ENCODE assay signal across 11 cellular contexts in genomic region chr11:35163209-35163608, GRCh38. TPM values are rescaled to one million over a fixed set of nuclear protein-coding genes. Genes with fewer than 3 reads are reported as not detected.
DNase-seq lines count a peak whose midpoint lies in the region; ATAC-seq, FAIRE-seq and TF ChIP-seq lines count a peak whose summit lies in the region.
"Had no signal": no experiment of that assay in that cellular context is flagged by ENCODE, and none has a peak within 500 bp of the region (broad histone marks: within the 10 kb centered on the region; RNA-seq: fewer than 3 reads in every experiment).

No MANE protein-coding gene starts in this region.

- FAIRE-seq in GM12892 (lab: Jason Lieb, UNC) = no peak

- H3K4me3 Mint-ChIP-seq in stimulated activated naive CD8-positive, alpha-beta T cell treated with anti-CD3 and anti-CD28 coated beads, Interleukin-15, Interleukin-2, amounts not matched to agents 100 ng/mL and 50 ng/mL, for 24 hours = peak overlapping the region; percentile 72
- no peak overlapping the region for H3K4me3 Mint-ChIP-seq in stimulated activated naive CD8-positive, alpha-beta T cell treated with anti-CD3 and anti-CD28 coated beads, Interleukin-15, amount 100 ng/mL, for 72 hours
- no peak overlapping the region for H3K4me3 Mint-ChIP-seq in activated CD4-positive, alpha-beta memory T cell treated with anti-CD3 and anti-CD28 coated beads, Interleukin-2, amount 10 ng/mL, durations not matched to agents 7 days and 5 days
- H3K4me3 Mint-ChIP-seq: neural crest cell had no signal

- H3K36me3 Mint-ChIP-seq in stimulated activated naive CD8-positive, alpha-beta T cell treated with anti-CD3 and anti-CD28 coated beads, Interleukin-15, Interleukin-2, amounts not matched to agents 100 ng/mL and 50 ng/mL, for 24 hours (ENCODE audit: low read depth) = peaks cover 72% of the 10 kb centered on the region
- H3K36me3 Mint-ChIP-seq in activated CD4-positive, alpha-beta memory T cell treated with anti-CD3 and anti-CD28 coated beads, Interleukin-2, amount 10 ng/mL, durations not matched to agents 7 days and 5 days (ENCODE audit: low read depth) = peaks cover 73% of the 10 kb centered on the region

- no peaks in the 10 kb centered on the region for H3K27me3 Mint-ChIP-seq in stimulated activated naive CD8-positive, alpha-beta T cell treated with anti-CD3 and anti-CD28 coated beads, Interleukin-15, Interleukin-2, amounts not matched to agents 100 ng/mL and 50 ng/mL, for 24 hours
- H3K27me3 Mint-ChIP-seq in stimulated activated naive CD8-positive, alpha-beta T cell treated with anti-CD3 and anti-CD28 coated beads, Interleukin-15, amount 100 ng/mL, for 72 hours = no peaks in the 10 kb centered on the region
- no peaks in the 10 kb centered on the region for H3K27me3 Mint-ChIP-seq in activated CD4-positive, alpha-beta memory T cell treated with anti-CD3 and anti-CD28 coated beads, Interleukin-2, amount 10 ng/mL, durations not matched to agents 7 days and 5 days

- no peaks in the 10 kb centered on the region for H3K9me3 Mint-ChIP-seq in stimulated activated naive CD8-positive, alpha-beta T cell treated with anti-CD3 and anti-CD28 coated beads, Interleukin-15, Interleukin-2, amounts not matched to agents 100 ng/mL and 50 ng/mL, for 24 hours
- no peaks in the 10 kb centered on the region for H3K9me3 Mint-ChIP-seq in stimulated activated naive CD8-positive, alpha-beta T cell treated with anti-CD3 and anti-CD28 coated beads, Interleukin-15, amount 100 ng/mL, for 72 hours
- no peaks in the 10 kb centered on the region for H3K9me3 Mint-ChIP-seq in activated CD4-positive, alpha-beta memory T cell treated with anti-CD3 and anti-CD28 coated beads, Interleukin-2, amount 10 ng/mL, durations not matched to agents 7 days and 5 days
- H3K9me3 Mint-ChIP-seq: neural crest cell had no signal

- no peak for TF ChIP-seq POLR2A in GM12892 (IDR thresholded peaks at IDR 0.05; ENCODE audit: low read depth, low read length)

- DNase-seq in stimulated activated naive CD8-positive, alpha-beta T cell treated with anti-CD3 and anti-CD28 coated beads, Interleukin-15, amount 100 ng/mL, for 72 hours = no peak
- DNase-seq in activated CD4-positive, alpha-beta memory T cell treated with anti-CD3 and anti-CD28 coated beads, Interleukin-2, amount 10 ng/mL, durations not matched to agents 7 days and 5 days = no peak
- peak; percentile 98 for DNase-seq in kidney tubule cell (ENCODE audit: low spot score)
- no peak for DNase-seq in iPS-NIHi7 (ENCODE audit: extremely low spot score)
- no peak for DNase-seq in GM12892 (ENCODE audit: insufficient read length)
- no peak for DNase-seq in D341Med (ENCODE audit: low spot score)
- DNase-seq: NCI-H1092, SHP77 had no signal

- peaks cover 100% of the 10 kb centered on the region for H3K4me1 Mint-ChIP-seq in stimulated activated naive CD8-positive, alpha-beta T cell treated with anti-CD3 and anti-CD28 coated beads, Interleukin-15, Interleukin-2, amounts not matched to agents 100 ng/mL and 50 ng/mL, for 24 hours (ENCODE audit: low read depth)
- H3K4me1 Mint-ChIP-seq in stimulated activated naive CD8-positive, alpha-beta T cell treated with anti-CD3 and anti-CD28 coated beads, Interleukin-15, amount 100 ng/mL, for 72 hours = peaks cover 100% of the 10 kb centered on the region
- H3K4me1 Mint-ChIP-seq in activated CD4-positive, alpha-beta memory T cell treated with anti-CD3 and anti-CD28 coated beads, Interleukin-2, amount 10 ng/mL, durations not matched to agents 7 days and 5 days = peaks cover 97% of the 10 kb centered on the region

- ATAC-seq in stimulated activated naive CD8-positive, alpha-beta T cell treated with anti-CD3 and anti-CD28 coated beads, Interleukin-15, amount 100 ng/mL, for 72 hours = no peak
- ATAC-seq in GM19397 (IDR thresholded peaks at IDR 0.05; ENCODE audit: unreplicated experiment) = no peak

- POLR2A ChIA-PET in activated CD4-positive, alpha-beta memory T cell treated with anti-CD3 and anti-CD28 coated beads, Interleukin-2, amount 10 ng/mL, durations not matched to agents 7 days and 5 days (lab: Charles Lee) = interaction anchor here (1.0 to 30.8 kb wide), 10 partner anchors 8 to 248 kb away, joined by 3 to 634 read pairs (median 5); partner anchors contain the start of gene CD44

- H3K27ac Mint-ChIP-seq in stimulated activated naive CD8-positive, alpha-beta T cell treated with anti-CD3 and anti-CD28 coated beads, Interleukin-15, Interleukin-2, amounts not matched to agents 100 ng/mL and 50 ng/mL, for 24 hours = peak overlapping the region; percentile 97
- H3K27ac Mint-ChIP-seq in stimulated activated naive CD8-positive, alpha-beta T cell treated with anti-CD3 and anti-CD28 coated beads, Interleukin-15, amount 100 ng/mL, for 72 hours = no peak overlapping the region
- H3K27ac Mint-ChIP-seq in activated CD4-positive, alpha-beta memory T cell treated with anti-CD3 and anti-CD28 coated beads, Interleukin-2, amount 10 ng/mL, durations not matched to agents 7 days and 5 days = peak overlapping the region; percentile 94

- CTCF ChIA-PET in activated CD4-positive, alpha-beta memory T cell treated with anti-CD3 and anti-CD28 coated beads, Interleukin-2, amount 10 ng/mL, durations not matched to agents 7 days and 5 days (lab: Charles Lee) = interaction anchor here (0.7 to 6.2 kb wide), 22 partner anchors 9 to 238 kb away, joined by 3 to 62 read pairs (median 5); partner anchors contain the start of gene CD44

RNA-seq across cellular contexts. Expression of gene CD44, which starts 24.2 kb away (rescaled TPM):
- 100 to 1,000 TPM; 634 to 645 TPM for total RNA-seq in activated CD4-positive, alpha-beta memory T cell treated with anti-CD3 and anti-CD28 coated beads, Interleukin-2, amount 10 ng/mL, durations not matched to agents 7 days and 5 days
- 449 TPM for polyA plus RNA-seq in GM12892 (2012; ENCODE audit: missing spikeins)

Comparison
In these comparisons a context has a peak if more than half of its experiments do, and no peak if none do; other contexts are left out.
1. H3K27ac Mint-ChIP-seq: peak in stimulated activated naive CD8-positive, alpha-beta T cell treated with anti-CD3 and anti-CD28 coated beads, Interleukin-15, Interleukin-2, amounts not matched to agents 100 ng/mL and 50 ng/mL, for 24 hours (single experiment) and activated CD4-positive, alpha-beta memory T cell treated with anti-CD3 and anti-CD28 coated beads, Interleukin-2, amount 10 ng/mL, durations not matched to agents 7 days and 5 days (single experiment); none in stimulated activated naive CD8-positive, alpha-beta T cell treated with anti-CD3 and anti-CD28 coated beads, Interleukin-15, amount 100 ng/mL, for 72 hours (0 of 2).